ENCODE assay signal across 16 cellular contexts in genomic region chr5:137624786-137625349, GRCh38.
"Had no signal": no experiment of that assay in that cellular context is flagged by ENCODE, and none has a peak within 500 bp of the region (broad histone marks: within the 10 kb centered on the region; RNA-seq: fewer than 3 reads in every experiment).

No MANE protein-coding gene starts in this region.

- H3K27ac ChIP-seq: epithelial cell of prostate, foreskin keratinocyte, sigmoid colon, spleen, upper lobe of right lung had no signal

- H3K4me3 Mint-ChIP-seq: activated CD4-positive, alpha-beta T cell treated with anti-CD3 and anti-CD28 coated beads for 36 hours; activated naive CD8-positive, alpha-beta T cell treated with anti-CD3 and anti-CD28 coated beads for 36 hours; effector memory CD8-positive, alpha-beta T cell; mesothelial cell of epicardium; stimulated activated memory B cell treated with anti-CD40 and anti-IgM and Interleukin-4, amounts not matched to agents 10 μg/mL and 1 μg/mL and 100 μg/mL, for 72 hours had no signal

- H3K4me1 Mint-ChIP-seq: activated CD4-positive, alpha-beta T cell treated with anti-CD3 and anti-CD28 coated beads for 36 hours; activated naive CD8-positive, alpha-beta T cell treated with anti-CD3 and anti-CD28 coated beads for 36 hours had no signal

- H3K36me3 ChIP-seq: sigmoid colon, upper lobe of right lung had no signal

- ATAC-seq: activated CD4-positive, alpha-beta T cell treated with anti-CD3 and anti-CD28 coated beads for 36 hours; effector memory CD8-positive, alpha-beta T cell; foreskin keratinocyte; stimulated activated memory B cell treated with anti-CD40 and anti-IgM and Interleukin-4, amounts not matched to agents 10 μg/mL and 1 μg/mL and 100 μg/mL, for 72 hours; upper lobe of right lung had no signal

- H3K9me3 Mint-ChIP-seq: activated naive CD8-positive, alpha-beta T cell treated with anti-CD3 and anti-CD28 coated beads for 36 hours; effector memory CD8-positive, alpha-beta T cell; mesothelial cell of epicardium; stimulated activated memory B cell treated with anti-CD40 and anti-IgM and Interleukin-4, amounts not matched to agents 10 μg/mL and 1 μg/mL and 100 μg/mL, for 72 hours had no signal

- H3K27me3 Mint-ChIP-seq: activated CD4-positive, alpha-beta T cell treated with anti-CD3 and anti-CD28 coated beads for 36 hours; activated naive CD8-positive, alpha-beta T cell treated with anti-CD3 and anti-CD28 coated beads for 36 hours; effector memory CD8-positive, alpha-beta T cell; stimulated activated memory B cell treated with anti-CD40 and anti-IgM and Interleukin-4, amounts not matched to agents 10 μg/mL and 1 μg/mL and 100 μg/mL, for 72 hours had no signal

- H3K27me3 ChIP-seq: foreskin keratinocyte, sigmoid colon, spleen, upper lobe of right lung had no signal

- H3K9me3 ChIP-seq: sigmoid colon, spleen, upper lobe of right lung had no signal

- H3K36me3 Mint-ChIP-seq: activated naive CD8-positive, alpha-beta T cell treated with anti-CD3 and anti-CD28 coated beads for 36 hours; mesothelial cell of epicardium; stimulated activated memory B cell treated with anti-CD40 and anti-IgM and Interleukin-4, amounts not matched to agents 10 μg/mL and 1 μg/mL and 100 μg/mL, for 72 hours had no signal

- DNase-seq: activated CD4-positive, alpha-beta T cell treated with anti-CD3 and anti-CD28 coated beads for 36 hours; activated CD4-positive, alpha-beta T cell treated with anti-CD3 and anti-CD28 coated beads, Interleukin-2, amount 50 U/mL, for 48 hours; activated naive CD8-positive, alpha-beta T cell treated with anti-CD3 and anti-CD28 coated beads for 36 hours; amniotic stem cell; effector memory CD8-positive, alpha-beta T cell; foreskin keratinocyte; occipital lobe; spleen; stimulated activated CD4-positive, alpha-beta T cell treated with anti-CD3 and anti-CD28 coated beads, Interleukin-4, amount 100 ng/mL, for 4 hours; SW 1271; T-helper 2 cell; upper lobe of right lung had no signal

- H3K4me3 ChIP-seq: sigmoid colon, spleen, upper lobe of right lung had no signal

- H3K27ac Mint-ChIP-seq: activated CD4-positive, alpha-beta T cell treated with anti-CD3 and anti-CD28 coated beads for 36 hours; activated naive CD8-positive, alpha-beta T cell treated with anti-CD3 and anti-CD28 coated beads for 36 hours; effector memory CD8-positive, alpha-beta T cell; mesothelial cell of epicardium; stimulated activated memory B cell treated with anti-CD40 and anti-IgM and Interleukin-4, amounts not matched to agents 10 μg/mL and 1 μg/mL and 100 μg/mL, for 72 hours had no signal
